Comparison of ENCODE assay signal across 28 cellular contexts in the genomic region with DNA sequence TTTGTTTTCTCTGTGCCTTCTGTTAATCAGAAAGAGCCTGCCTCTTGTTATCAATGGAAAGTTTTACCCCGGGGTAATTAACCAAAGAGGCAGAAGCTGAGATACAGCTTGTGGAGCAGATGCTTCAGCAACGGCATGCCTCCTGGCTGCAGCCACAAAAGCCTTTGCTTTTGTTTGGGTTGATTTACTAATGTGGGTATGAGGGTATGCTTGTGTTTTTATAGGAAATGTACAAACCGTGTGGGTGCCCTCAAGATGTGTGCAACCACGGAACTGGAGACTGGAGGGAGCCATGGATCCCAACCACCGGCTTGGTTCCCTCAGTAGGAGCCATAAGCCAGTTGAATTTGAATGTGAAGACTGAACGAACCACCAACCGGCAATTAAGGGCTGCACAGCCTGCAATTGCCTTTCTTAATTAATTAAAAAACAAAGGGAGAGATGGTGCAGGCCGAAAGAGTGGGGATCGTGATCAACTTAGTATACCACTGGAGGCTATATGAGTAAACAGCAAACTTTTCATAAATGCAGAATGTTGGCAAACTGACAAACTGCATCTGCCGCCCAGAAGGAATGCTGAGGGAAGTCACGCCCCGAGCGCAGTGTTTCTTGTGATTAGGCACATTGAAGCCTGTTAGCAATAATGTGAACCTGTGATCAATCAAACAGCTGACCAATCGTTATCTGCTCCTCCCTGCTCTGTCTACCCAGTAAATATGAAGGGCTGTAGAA.
DNase-seq lines count a peak whose midpoint lies in the region; ATAC-seq and TF ChIP-seq lines count a peak whose summit lies in the region.
"Had no signal": no experiment of that assay in that cellular context is flagged by ENCODE, and none has a peak within 500 bp of the region (broad histone marks: within the 10 kb centered on the region; RNA-seq: fewer than 3 reads in every experiment).

No MANE protein-coding gene starts in this region.

- H3K27me3 Mint-ChIP-seq in brain = no peaks in the 10 kb centered on the region
- no peaks in the 10 kb centered on the region for H3K27me3 Mint-ChIP-seq in activated CD4-positive, alpha-beta T cell treated with anti-CD3 and anti-CD28 coated beads for 36 hours
- H3K27me3 Mint-ChIP-seq: activated naive CD8-positive, alpha-beta T cell treated with anti-CD3 and anti-CD28 coated beads, Interleukin-2, amount 50 U/mL, for 24 hours; T-helper 17 cell had no signal

- H3K27ac ChIP-seq in hepatocyte (no peak overlapping the region), uterus (peak overlapping the region; percentile 46 to 53)
- H3K27ac ChIP-seq: 22Rv1, esophagus muscularis mucosa, HL-60, neural progenitor cell, stomach had no signal

- TF ChIP-seq CTCF in brain (conservative IDR thresholded peaks at IDR 0.05) (no peak), hepatocyte (IDR thresholded peaks at IDR 0.05; ENCODE audit: poor library complexity) (no peak), uterus (IDR thresholded peaks at IDR 0.05) (no peak)

- H3K36me3 Mint-ChIP-seq in brain = peaks cover 29% of the 10 kb centered on the region
- peaks cover 14% of the 10 kb centered on the region for H3K36me3 Mint-ChIP-seq in activated CD4-positive, alpha-beta T cell treated with anti-CD3 and anti-CD28 coated beads for 36 hours (ENCODE audit: low read depth)

- POLR2A ChIA-PET in activated CD4-positive, alpha-beta T cell treated with anti-CD3 and anti-CD28 coated beads for 36 hours (lab: Charles Lee) = no interaction called here

- H3K27me3 ChIP-seq in hepatocyte (no peaks in the 10 kb centered on the region), uterus (no peaks in the 10 kb centered on the region)
- H3K27me3 ChIP-seq: brain microvascular endothelial cell, esophagus muscularis mucosa, neural progenitor cell, sigmoid colon, stomach, transverse colon had no signal

- H3K4me2 ChIP-seq in hepatocyte = peak overlapping the region; percentile 40
- H3K4me2 ChIP-seq: neural progenitor cell had no signal

- no peak overlapping the region for H3K4me3 Mint-ChIP-seq in brain
- no peak overlapping the region for H3K4me3 Mint-ChIP-seq in activated CD4-positive, alpha-beta T cell treated with anti-CD3 and anti-CD28 coated beads for 36 hours
- H3K4me3 Mint-ChIP-seq: activated naive CD8-positive, alpha-beta T cell treated with anti-CD3 and anti-CD28 coated beads, Interleukin-2, amount 50 U/mL, for 24 hours; CD8-positive, alpha-beta T cell; neural progenitor cell; T-helper 17 cell had no signal

- WGBS in hepatocyte (ENCODE audit: low lambda C conversion rate, missing lambda C conversion rate) = 95% methylated on average over 14 of the region's 14 CpGs

- H2AFZ ChIP-seq in hepatocyte = no peak overlapping the region
- H2AFZ ChIP-seq: neural progenitor cell had no signal

- H3K9me3 Mint-ChIP-seq in brain = peaks cover 7 to 12% (median 8%) of the 10 kb centered on the region in 5 experiments
- peaks cover 21% of the 10 kb centered on the region for H3K9me3 Mint-ChIP-seq in activated CD4-positive, alpha-beta T cell treated with anti-CD3 and anti-CD28 coated beads for 36 hours (ENCODE audit: low read depth)

- peaks cover 15% of the 10 kb centered on the region for H3K4me1 Mint-ChIP-seq in brain
- H3K4me1 Mint-ChIP-seq in activated CD4-positive, alpha-beta T cell treated with anti-CD3 and anti-CD28 coated beads for 36 hours = no peaks in the 10 kb centered on the region
- H3K4me1 Mint-ChIP-seq: activated naive CD8-positive, alpha-beta T cell treated with anti-CD3 and anti-CD28 coated beads, Interleukin-2, amount 50 U/mL, for 24 hours; neural progenitor cell; T-helper 17 cell had no signal

- H3K36me3 ChIP-seq in hepatocyte (replicated peaks; ENCODE audit: insufficient read depth, low read depth) (no peaks in the 10 kb centered on the region), uterus (no peaks in the 10 kb centered on the region)
- H3K36me3 ChIP-seq: brain microvascular endothelial cell, esophagus muscularis mucosa, neural progenitor cell, sigmoid colon, stomach, transverse colon had no signal

- no peaks in the 10 kb centered on the region for H4K20me1 ChIP-seq in hepatocyte (ENCODE audit: insufficient read depth, poor library complexity, severe bottlenecking)

- ATAC-seq in left ventricle myocardium superior = no peak
- no peak for ATAC-seq in activated CD4-positive, alpha-beta T cell treated with anti-CD3 and anti-CD28 coated beads for 36 hours
- ATAC-seq: activated naive CD8-positive, alpha-beta T cell treated with anti-CD3 and anti-CD28 coated beads, Interleukin-2, amount 50 U/mL, for 24 hours; CD8-positive, alpha-beta T cell; Panc1; T-helper 17 cell had no signal

- CTCF ChIA-PET in activated CD4-positive, alpha-beta T cell treated with anti-CD3 and anti-CD28 coated beads for 36 hours (lab: Charles Lee) = no interaction called here

- intact Hi-C loops in uterus (cut with DNase I; ENCODE audit: low total_unique reads) = no loop called here
- intact Hi-C loops in left ventricle myocardium superior (cut with micrococcal nuclease) = no loop called here
- intact Hi-C loops in activated CD4-positive, alpha-beta T cell treated with anti-CD3 and anti-CD28 coated beads for 36 hours (cut with DNase I, micrococcal nuclease) = no loop called here

- TF ChIP-seq POLR2A in uterus (IDR thresholded peaks at IDR 0.05) = no peak

- H3K27ac Mint-ChIP-seq in brain = peak overlapping the region in 3 of 5 experiments; percentile 8 to 52 (median 28)
- H3K27ac Mint-ChIP-seq in activated CD4-positive, alpha-beta T cell treated with anti-CD3 and anti-CD28 coated beads for 36 hours = no peak overlapping the region
- H3K27ac Mint-ChIP-seq: activated naive CD8-positive, alpha-beta T cell treated with anti-CD3 and anti-CD28 coated beads, Interleukin-2, amount 50 U/mL, for 24 hours; CD8-positive, alpha-beta T cell; neural progenitor cell; T-helper 17 cell had no signal

- H3K4me1 ChIP-seq in hepatocyte (ENCODE audit: insufficient read depth) = no peaks in the 10 kb centered on the region
- peaks cover 0 to 3% of the 10 kb centered on the region in 2 donors for H3K4me1 ChIP-seq in uterus

- H3K79me2 ChIP-seq in hepatocyte = peaks cover 4% of the 10 kb centered on the region

- H3K4me3 ChIP-seq in hepatocyte (no peak overlapping the region), uterus (no peak overlapping the region)
- H3K4me3 ChIP-seq: esophagus muscularis mucosa, neural progenitor cell, sigmoid colon, stomach, transverse colon had no signal

- H3K9me3 ChIP-seq in hepatocyte (ENCODE audit: low read depth) (no peaks in the 10 kb centered on the region), uterus (peaks cover 0 to 7% of the 10 kb centered on the region in 2 donors)

- no peaks in the 10 kb centered on the region for H3K9me2 ChIP-seq in hepatocyte (replicated peaks; ENCODE audit: insufficient read depth)

- DNase-seq in NCI-H2171 treated with DMSO at 0.1 percent for 48 hours (lab: John Stamatoyannopoulos, UW) (peak; percentile 52), NCI-H2171 (lab: John Stamatoyannopoulos, UW) (no peak), hepatocyte (ENCODE audit: low spot score) (no peak), uterus (no peak), GDM1 (lab: John Stamatoyannopoulos, UW) (no peak), left ventricle myocardium superior (no peak)
- DNase-seq in activated CD4-positive, alpha-beta T cell treated with anti-CD3 and anti-CD28 coated beads for 36 hours = no peak
- DNase-seq: activated CD4-positive, alpha-beta T cell treated with anti-CD3 and anti-CD28 coated beads for 4 hours; activated CD8-positive, alpha-beta memory T cell treated with anti-CD3 and anti-CD28 coated beads for 24 hours; activated gamma-delta T cell treated with Interleukin-2 at 50 U/mL for 16 hours; activated naive CD8-positive, alpha-beta T cell treated with anti-CD3 and anti-CD28 coated beads, Interleukin-2, amount 50 U/mL, for 24 hours; activated T-cell treated with anti-CD3 and anti-CD28 coated beads, Interleukin-2, amount 50 U/mL, for 1 hour; brain microvascular endothelial cell; CD8-positive, alpha-beta T cell; effector memory CD4-positive, alpha-beta T cell; NCI-H1105; SIG-M5; sigmoid colon; stimulated activated CD8-positive, alpha-beta memory T cell treated with anti-CD3 and anti-CD28 coated beads, Interleukin-4, amount 100 ng/mL, for 48 hours; stomach; T-helper 17 cell; transverse colon had no signal
